ENCODE assay signal across 22 cellular contexts in genomic region chr6:12534454-12534853, GRCh38.
"Had no signal": no experiment of that assay in that cellular context is flagged by ENCODE, and none has a peak within 500 bp of the region (broad histone marks: within the 10 kb centered on the region; RNA-seq: fewer than 3 reads in every experiment).

No MANE protein-coding gene starts in this region.

- H3K9me3 ChIP-seq: colonic mucosa, esophagus muscularis mucosa, gastroesophageal sphincter, heart left ventricle, left lung, lower lobe of right lung, mucosa of descending colon had no signal

- H3K4me1 ChIP-seq: colonic mucosa, foreskin keratinocyte had no signal

- H3K27ac ChIP-seq: colonic mucosa, esophagus muscularis mucosa, foreskin keratinocyte, gastroesophageal sphincter, heart left ventricle, hepatocyte, left lung, lower lobe of right lung had no signal

- H3K79me2 ChIP-seq: hepatocyte had no signal

- H3K4me3 ChIP-seq: colonic mucosa, esophagus muscularis mucosa, gastroesophageal sphincter, heart left ventricle, hepatocyte, left lung, lower lobe of right lung, mucosa of descending colon had no signal

- H3K4me2 ChIP-seq: hepatocyte had no signal

- FAIRE-seq: endothelial cell of umbilical vein, frontal cortex, kidney had no signal

- ATAC-seq: foreskin keratinocyte, gastroesophageal sphincter, heart left ventricle, left cardiac atrium, left lung, left ventricle myocardium superior, lower lobe of right lung, mucosa of descending colon had no signal

- H2AFZ ChIP-seq: hepatocyte had no signal

- DNase-seq: colonic mucosa; cortex of kidney; effector CD8-positive, alpha-beta T cell; heart left ventricle; hypothalamus; immature natural killer cell; islet precursor cell; kidney; kidney glomerular epithelial cell; left cardiac atrium; left lung; left ventricle myocardium superior; lower lobe of right lung; mesenchymal stem cell; mucosa of descending colon; naive B cell had no signal

- H3K36me3 ChIP-seq: colonic mucosa, esophagus muscularis mucosa, gastroesophageal sphincter, heart left ventricle, left lung, lower lobe of right lung had no signal

- H3K27me3 ChIP-seq: colonic mucosa, esophagus muscularis mucosa, foreskin keratinocyte, gastroesophageal sphincter, left lung had no signal
